ENCODE assay signal across 12 cellular contexts in genomic region chr2:36404754-36405153, GRCh38. TPM values are rescaled to one million over a fixed set of nuclear protein-coding genes. Genes with fewer than 3 reads are reported as not detected.
DNase-seq lines count a peak whose midpoint lies in the region; ATAC-seq lines count a peak whose summit lies in the region.
"Had no signal": no experiment of that assay in that cellular context is flagged by ENCODE, and none has a peak within 500 bp of the region (broad histone marks: within the 10 kb centered on the region; RNA-seq: fewer than 3 reads in every experiment).

No MANE protein-coding gene starts in this region.

- no peaks in the 10 kb centered on the region for H3K36me3 Mint-ChIP-seq in memory B cell
- H3K36me3 Mint-ChIP-seq: mesothelial cell of epicardium had no signal

- DNase-seq in memory B cell (ENCODE audit: low spot score in 2 of 2): no peak
- no peak for DNase-seq in anterior cingulate cortex (lab: John Stamatoyannopoulos, UW)
- DNase-seq in activated effector memory CD4-positive, alpha-beta T cell treated with Interleukin-2 at 50 U/mL for 16 hours: no peak
- no peak for DNase-seq in occipital lobe (lab: John Stamatoyannopoulos, UW)
- DNase-seq in SK-N-DZ (ENCODE audit: low spot score): no peak
- DNase-seq: endodermal cell, NCI-H748 treated with DMSO at 0.1 percent for 48 hours had no signal

- no peak overlapping the region for H3K27ac Mint-ChIP-seq in memory B cell
- H3K27ac Mint-ChIP-seq: endodermal cell, mesothelial cell of epicardium had no signal

- peak; percentile 43 for ATAC-seq in GM18867 (IDR thresholded peaks at IDR 0.05; ENCODE audit: unreplicated experiment)
- ATAC-seq in GM21717 (IDR thresholded peaks at IDR 0.05; ENCODE audit: unreplicated experiment): peak; percentile 68
- peak; percentile 63 for ATAC-seq in HG03432 (IDR thresholded peaks at IDR 0.05; ENCODE audit: unreplicated experiment)
- ATAC-seq in memory B cell (ENCODE audit: low read depth): peak; percentile 34
- ATAC-seq: sciatic nerve had no signal

- H3K4me3 Mint-ChIP-seq in memory B cell: no peak overlapping the region
- H3K4me3 Mint-ChIP-seq: endodermal cell, mesothelial cell of epicardium had no signal

- H3K4me1 Mint-ChIP-seq in memory B cell: no peaks in the 10 kb centered on the region

- no peaks in the 10 kb centered on the region for H3K27me3 Mint-ChIP-seq in memory B cell

- H3K9me3 Mint-ChIP-seq in memory B cell: no peaks in the 10 kb centered on the region
- H3K9me3 Mint-ChIP-seq: endodermal cell, mesothelial cell of epicardium had no signal

RNA-seq across cellular contexts. Expression of gene CRIM1, which starts 49.2 kb away (rescaled TPM):
- total RNA-seq in occipital lobe: 105 TPM
- 0.22 and 0.31 TPM in 2 replicates for polyA plus RNA-seq in SK-N-DZ (2014; cell fraction: cytosol; rRNA removed)
- polyA plus RNA-seq in SK-N-DZ (2014; cell fraction: nucleus; rRNA removed): 0.15 and 0.47 TPM in 2 replicates
